In the genomic region with DNA sequence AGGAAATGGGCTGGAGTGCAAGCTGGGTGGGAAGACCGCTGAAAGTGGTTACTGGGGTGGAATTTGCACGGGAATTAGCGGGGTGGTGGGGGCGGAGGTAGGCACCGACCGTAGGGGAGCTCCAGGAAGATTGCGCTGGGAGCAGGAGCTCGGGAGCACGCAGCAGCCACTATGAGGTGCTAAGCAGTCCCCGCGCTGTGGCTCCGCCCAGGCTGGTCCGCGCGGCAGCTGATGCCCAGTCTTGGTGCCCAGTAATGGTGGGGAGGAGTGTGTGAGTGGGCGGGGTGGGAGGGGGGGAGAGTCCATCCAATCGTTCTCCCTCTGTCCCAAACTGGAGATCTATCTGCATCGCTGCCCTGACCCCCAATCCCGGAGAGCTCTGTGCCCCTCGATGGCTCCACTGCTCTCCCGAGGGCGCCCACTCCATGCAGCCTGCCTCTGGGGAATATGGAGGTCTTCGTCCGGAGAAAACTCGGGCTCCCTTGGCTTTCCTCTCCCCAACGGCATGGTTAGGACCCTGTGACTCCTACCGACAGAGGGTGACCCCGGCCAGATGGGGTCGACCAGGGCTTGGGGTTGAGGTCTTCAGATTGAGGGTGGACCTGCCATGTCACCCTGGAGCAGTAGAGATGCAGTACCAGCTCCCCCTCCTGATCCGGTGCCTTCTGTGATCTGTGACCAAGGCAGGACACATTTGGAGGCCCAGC, we compare ENCODE assay signal across 8 cellular contexts. TPM values are rescaled to one million over a fixed set of nuclear protein-coding genes. Genes with fewer than 3 reads are reported as not detected.
DNase-seq lines count a peak whose midpoint lies in the region; TF ChIP-seq lines count a peak whose summit lies in the region.

No MANE protein-coding gene starts in this region.

- CTCF ChIA-PET in OCI-LY7 (lab: Charles Lee; ENCODE audit: unreplicated experiment): interaction anchor here (0.9 to 1.4 kb wide), 2 partner anchors 10 to 65 kb away, joined by 3 read pairs; partner anchors contain the start of gene SYS1

- H3K4ac ChIP-seq in neuronal stem cell (ENCODE audit: low read length): no peak overlapping the region

- no peaks in the 10 kb centered on the region for H3K79me2 ChIP-seq in OCI-LY7 (ENCODE audit: insufficient read depth, low read depth, low read length)

- peaks cover 9% of the 10 kb centered on the region for H3K36me3 ChIP-seq in OCI-LY7 (ENCODE audit: insufficient read depth, low read length)
- H3K36me3 ChIP-seq in neuronal stem cell (replicated peaks in 1 of 2; ENCODE audit: control insufficient read depth in 2 of 2, insufficient read depth in 2 of 2, low read length in 2 of 2): peaks cover 3 to 19% of the 10 kb centered on the region in 2 donors

- H3K9me3 ChIP-seq in OCI-LY7 (ENCODE audit: low read length) (no peaks in the 10 kb centered on the region), neuronal stem cell (replicated peaks in 1 of 2; ENCODE audit: control insufficient read depth in 2 of 2, insufficient read depth in 1 of 2, low read depth in 1 of 2, low read length in 2 of 2) (no peaks in the 10 kb centered on the region)

- H2AK5ac ChIP-seq in neuronal stem cell (ENCODE audit: low read depth, low read length): peak overlapping the region; percentile 57

- no TSS peak for BruUV-seq in OCI-LY7 (replicated peaks; lab: Mats Ljungman, UMichigan)

- no peak for TF ChIP-seq CTCF in OCI-LY7 (conservative IDR thresholded peaks at IDR 0.05; ENCODE audit: low read length)
- TF ChIP-seq CTCF in fibroblast of pulmonary artery (IDR thresholded peaks at IDR 0.05; ENCODE audit: low read length, missing control alignments): no peak

- no peaks in the 10 kb centered on the region for H3K79me1 ChIP-seq in neuronal stem cell (ENCODE audit: low read depth, low read length)

- intact Hi-C loops in OCI-LY7 (cut with micrococcal nuclease; ENCODE audit: unreplicated experiment): no loop called here

- peak overlapping the region; percentile 69 for H3K18ac ChIP-seq in neuronal stem cell (ENCODE audit: low read length)

- H4K20me1 ChIP-seq in OCI-LY7 (ENCODE audit: insufficient read depth, low read length): peaks cover under 1% of the 10 kb centered on the region; the same call in 1 of the 2 replicates

- H3K23ac ChIP-seq in neuronal stem cell (ENCODE audit: low read depth, low read length, poor library complexity): peak overlapping the region; percentile 80

- H3K4me1 ChIP-seq in OCI-LY7 (ENCODE audit: insufficient read depth, low read length, poor library complexity, severe bottlenecking) (peaks cover 44% of the 10 kb centered on the region), neuronal stem cell (ENCODE audit: control insufficient read depth in 2 of 2, insufficient read depth in 1 of 2, low read depth in 1 of 2, low read length in 2 of 2) (peaks cover 0 to 6% of the 10 kb centered on the region in 2 donors)

- H2BK15ac ChIP-seq in neuronal stem cell (ENCODE audit: low read length): no peak overlapping the region

- H3K4me2 ChIP-seq in OCI-LY7 (ENCODE audit: low read length) (peak overlapping the region; percentile 52; the same call in 1 of the 2 replicates), neuronal stem cell (ENCODE audit: insufficient read depth, low read length, poor library complexity, severe bottlenecking) (peak overlapping the region; percentile 76)

- no peak overlapping the region for H2BK12ac ChIP-seq in neuronal stem cell (ENCODE audit: low read length)

- H3K27ac ChIP-seq in OCI-LY7 (ENCODE audit: low read depth, low read length, poor library complexity, severe bottlenecking) (no peak overlapping the region), neuronal stem cell (replicated peaks; ENCODE audit: low read length) (no peak overlapping the region)

- peaks cover 0 to 6% (median 0%) of the 10 kb centered on the region in 3 experiments for H3K27me3 ChIP-seq in neuronal stem cell (ENCODE audit: control insufficient read depth in 3 of 3, insufficient read depth in 3 of 3, low read depth in 1 of 3, low read length in 3 of 3)

- no peak overlapping the region for H2BK5ac ChIP-seq in neuronal stem cell (ENCODE audit: low read length)

- H4K91ac ChIP-seq in neuronal stem cell (ENCODE audit: low read depth, low read length, poor library complexity): no peak overlapping the region

- peak; percentile 78 for DNase-seq in Ammon's horn (ENCODE audit: low spot score)
- no peak for DNase-seq in OCI-LY7 (ENCODE audit: low spot score)
- DNase-seq in fibroblast of pulmonary artery (ENCODE audit: low read depth): no peak
- no peak for DNase-seq in neuronal stem cell (ENCODE audit: low spot score)
- DNase-seq in NCI-H1417 (lab: John Stamatoyannopoulos, UW): no peak
- no peak for DNase-seq in GOT3 (lab: John Stamatoyannopoulos, UW)
- DNase-seq in NCI-H524 (lab: John Stamatoyannopoulos, UW): no peak
- no peak for DNase-seq in SW480 (ENCODE audit: low spot score)

- H3K14ac ChIP-seq in neuronal stem cell (ENCODE audit: low read length): no peak overlapping the region

- H4K8ac ChIP-seq in neuronal stem cell (ENCODE audit: low read depth, low read length): no peak overlapping the region

- H3K4me3 ChIP-seq in OCI-LY7 (ENCODE audit: low read depth, low read length, poor library complexity, severe bottlenecking) (no peak overlapping the region), fibroblast of pulmonary artery (replicated peaks; ENCODE audit: low read depth, low read length) (peak overlapping the region; percentile 54), neuronal stem cell (ENCODE audit: low read length in 2 of 2) (no peak overlapping the region)

- POLR2A ChIA-PET in OCI-LY7 (lab: Charles Lee): interaction anchor here (0.8 kb wide), 1 partner anchor 34 kb away, joined by 3 read pairs; no protein-coding TSS in a partner anchor

- peak overlapping the region; percentile 9 for H3K9ac ChIP-seq in neuronal stem cell (ENCODE audit: low read depth, low read length, poor library complexity)

- no peaks in the 10 kb centered on the region for H3K9me2 ChIP-seq in OCI-LY7 (ENCODE audit: insufficient read depth, low read length)

- no CpG with 5 or more reads among the region's 30 CpGs for WGBS in neuronal stem cell (ENCODE audit: extremely low coverage in 2 of 2, insufficient read length in 2 of 2, insufficient replicate concordance in 1 of 2), 2 donors

- no peak overlapping the region for H2BK120ac ChIP-seq in neuronal stem cell (ENCODE audit: low read depth, low read length)

- H2AFZ ChIP-seq in OCI-LY7 (ENCODE audit: low read length) (no peak overlapping the region), neuronal stem cell (ENCODE audit: low read length) (no peak overlapping the region)

RNA-seq across cellular contexts. Expression of gene TP53TG5, which starts 5.3 kb away (rescaled TPM):
- total RNA-seq in OCI-LY7 (2014; rRNA removed; shearing (Covaris generic)): not detected in 2 replicates
- total RNA-seq in OCI-LY7 (2022): not detected in 2 replicates
- 0.25 TPM for polyA plus RNA-seq in neuronal stem cell (2013, experiment 1 of 2)
- 0.30 TPM for polyA plus RNA-seq in neuronal stem cell (2013, experiment 2 of 2)

RNA-seq across cellular contexts. Expression of gene SYS1, which starts 9.8 kb away (rescaled TPM):
- 22.3 and 37.6 TPM in 2 replicates for total RNA-seq in OCI-LY7 (2014; rRNA removed; shearing (Covaris generic))
- 8.6 and 9.6 TPM in 2 replicates for total RNA-seq in OCI-LY7 (2022)
- 16.8 TPM for polyA plus RNA-seq in neuronal stem cell (2013, experiment 1 of 2)
- 16.4 TPM for polyA plus RNA-seq in neuronal stem cell (2013, experiment 2 of 2)

RNA-seq across cellular contexts. Expression of gene SDC4, which starts 24.6 kb away (rescaled TPM):
- total RNA-seq in OCI-LY7 (2014; rRNA removed; shearing (Covaris generic)): not detected in 2 replicates
- not detected in 2 replicates for total RNA-seq in OCI-LY7 (2022)
- polyA plus RNA-seq in neuronal stem cell (2013, experiment 1 of 2): 13.8 TPM
- polyA plus RNA-seq in neuronal stem cell (2013, experiment 2 of 2): 15.1 TPM

RNA-seq across cellular contexts. Expression of gene DBNDD2, which starts 35.3 kb away (rescaled TPM):
- total RNA-seq in OCI-LY7 (2014; rRNA removed; shearing (Covaris generic)): 0.57 TPM in 1 of 2 replicates, not detected in the other
- total RNA-seq in OCI-LY7 (2022): not detected in 2 replicates
- 23.7 TPM for polyA plus RNA-seq in neuronal stem cell (2013, experiment 1 of 2)
- polyA plus RNA-seq in neuronal stem cell (2013, experiment 2 of 2): 21.4 TPM

RNA-seq across cellular contexts. Expression of gene PIGT, which starts 43.1 kb away (rescaled TPM):
- total RNA-seq in OCI-LY7 (2014; rRNA removed; shearing (Covaris generic)): 75.7 and 104 TPM in 2 replicates
- total RNA-seq in OCI-LY7 (2022): 79.4 and 89.2 TPM in 2 replicates
- 50.8 TPM for polyA plus RNA-seq in neuronal stem cell (2013, experiment 1 of 2)
- 50.5 TPM for polyA plus RNA-seq in neuronal stem cell (2013, experiment 2 of 2)
